In genomic region chr2:87077028-87077446, GRCh38 we compare ENCODE assay signal across 8 cellular contexts. TPM values are rescaled to one million over a fixed set of nuclear protein-coding genes. Genes with fewer than 3 reads are reported as not detected.
DNase-seq lines count a peak whose midpoint lies in the region; ATAC-seq and TF ChIP-seq lines count a peak whose summit lies in the region.
"Not testable (repeated sequence)": the region's sequence is repeated elsewhere in the genome, so short reads cannot be mapped to it uniquely, and the experiment has no call there.

No MANE protein-coding gene starts in this region.

- not testable (repeated sequence) for H2BK120ac ChIP-seq in mesenchymal stem cell (ENCODE audit: low read depth, low read length)

- H2AK5ac ChIP-seq in mesenchymal stem cell (ENCODE audit: low read length, severe bottlenecking) = not testable (repeated sequence)

- not testable (repeated sequence) for H3K14ac ChIP-seq in mesenchymal stem cell (ENCODE audit: low read length in 2 of 2)

- not testable (repeated sequence) for H3K36me3 ChIP-seq in adipocyte (ENCODE audit: control insufficient read depth, insufficient read depth, low read length, severe bottlenecking); mesenchymal stem cell (ENCODE audit: control insufficient read depth in 1 of 2, insufficient read depth in 2 of 2, low read depth in 1 of 2, low read length in 2 of 2); skeletal muscle satellite cell (ENCODE audit: insufficient read depth, low read length); aorta (ENCODE audit: control insufficient read depth in 1 of 2, insufficient read depth in 2 of 2, low read length in 1 of 2)

- H3K27me3 Mint-ChIP-seq in T-helper 2 cell treated with Interferon-gamma antibody and Interleukin-4, amounts not matched to agents 5 μg/mL and 100 μg/mL, for 36 hours (ENCODE audit: low read depth) = not testable (repeated sequence)

- not testable (repeated sequence) for H2BK15ac ChIP-seq in mesenchymal stem cell (ENCODE audit: low read depth, poor library complexity, severe bottlenecking)

- not testable (repeated sequence) for H3K9me3 ChIP-seq in adipocyte (ENCODE audit: control insufficient read depth, low read length); mesenchymal stem cell (ENCODE audit: control insufficient read depth, low read length); skeletal muscle satellite cell (replicated peaks; ENCODE audit: low read length); aorta (ENCODE audit: control insufficient read depth, low read length)

- peak overlapping the region; percentile 83 for H3K27ac ChIP-seq in mesenchymal stem cell (ENCODE audit: low read length, poor library complexity, severe bottlenecking)
- H3K27ac ChIP-seq in aorta (ENCODE audit: low read depth in 1 of 2, low read length in 2 of 2) = peak overlapping the region; percentile 67 to 92

- H4K8ac ChIP-seq in mesenchymal stem cell (ENCODE audit: low read length) = not testable (repeated sequence)

- peak overlapping the region; percentile 84 for H3K4me3 ChIP-seq in adipocyte (ENCODE audit: low read length)
- peak overlapping the region; percentile 61 for H3K4me3 ChIP-seq in fibroblast of mammary gland (ENCODE audit: control insufficient read depth, low read depth, low read length)
- H3K4me3 ChIP-seq in mesenchymal stem cell (ENCODE audit: insufficient read depth in 1 of 2, low read depth in 1 of 2, low read length in 2 of 2) = peak overlapping the region; percentile 18 to 82
- peak overlapping the region; percentile 76 for H3K4me3 ChIP-seq in skeletal muscle satellite cell (ENCODE audit: low read length)
- H3K4me3 ChIP-seq in aorta (ENCODE audit: low read length in 2 of 2) = peak overlapping the region; percentile 64 to 72

- not testable (repeated sequence) for H3K79me1 ChIP-seq in mesenchymal stem cell (replicated peaks; ENCODE audit: low read length, poor library complexity, severe bottlenecking)

- peak overlapping the region in 1 of 2 experiments; percentile 52 for H3K18ac ChIP-seq in mesenchymal stem cell (ENCODE audit: low read depth in 1 of 2, low read length in 2 of 2)

- H3K4me1 Mint-ChIP-seq in T-helper 2 cell treated with Interferon-gamma antibody and Interleukin-4, amounts not matched to agents 5 μg/mL and 100 μg/mL, for 36 hours (ENCODE audit: low read depth) = not testable (repeated sequence)

- H3K9me3 Mint-ChIP-seq in T-helper 2 cell treated with Interferon-gamma antibody and Interleukin-4, amounts not matched to agents 5 μg/mL and 100 μg/mL, for 36 hours = not testable (repeated sequence)

- not testable (repeated sequence) for H3K4me1 ChIP-seq in adipocyte (ENCODE audit: control insufficient read depth, insufficient read depth, low read length); mesenchymal stem cell (ENCODE audit: control insufficient read depth, insufficient read depth, low read depth, low read length); skeletal muscle satellite cell (ENCODE audit: control insufficient read depth, insufficient read depth, low read length); aorta (ENCODE audit: control insufficient read depth in 1 of 2, insufficient read depth in 2 of 2, low read length in 2 of 2)

- not testable (repeated sequence) for H3K23ac ChIP-seq in mesenchymal stem cell (ENCODE audit: low read length in 2 of 2)

- peak overlapping the region; percentile 95 for H3K27ac Mint-ChIP-seq in T-helper 2 cell treated with Interferon-gamma antibody and Interleukin-4, amounts not matched to agents 5 μg/mL and 100 μg/mL, for 36 hours

- H2BK5ac ChIP-seq in mesenchymal stem cell (ENCODE audit: low read depth, low read length, poor library complexity, severe bottlenecking) = peak overlapping the region; percentile 39

- H3K4ac ChIP-seq in mesenchymal stem cell (ENCODE audit: low read depth in 1 of 2, low read length in 2 of 2) = peak overlapping the region in 1 of 2 experiments; percentile 61

- not testable (repeated sequence) for H2BK12ac ChIP-seq in mesenchymal stem cell (ENCODE audit: low read length in 2 of 2)

- intact Hi-C loops in aorta (cut with DNase I) = not testable (repeated sequence)

- not testable (repeated sequence) for H4K91ac ChIP-seq in mesenchymal stem cell (ENCODE audit: low read length)

- DNase-seq in T-helper 2 cell treated with Interferon-gamma antibody and Interleukin-4, amounts not matched to agents 5 μg/mL and 100 μg/mL, for 36 hours (ENCODE audit: low spot score); adipocyte (ENCODE audit: low read depth); fibroblast of mammary gland (ENCODE audit: low read depth); mesenchymal stem cell: not testable (repeated sequence)
- peak; percentile 62 to 81 for DNase-seq in aorta

- TF ChIP-seq CTCF in fibroblast of mammary gland (conservative IDR thresholded peaks at IDR 0.05; ENCODE audit: control insufficient read depth, insufficient read depth, low read depth, low read length) = not testable (repeated sequence)

- H3K36me3 Mint-ChIP-seq in T-helper 2 cell treated with Interferon-gamma antibody and Interleukin-4, amounts not matched to agents 5 μg/mL and 100 μg/mL, for 36 hours (ENCODE audit: low read depth) = not testable (repeated sequence)

- peak; percentile 9 for ATAC-seq in GM18907 (IDR thresholded peaks at IDR 0.05; ENCODE audit: unreplicated experiment)
- peak; percentile 18 for ATAC-seq in HG03432 (IDR thresholded peaks at IDR 0.05; ENCODE audit: unreplicated experiment)
- peak; percentile 76 for ATAC-seq in aorta (ENCODE audit: low FRiP score)

- 0% methylated on average over 1 of the region's 34 CpGs for WGBS in mesenchymal stem cell
- 1 to 2% methylated on average over 9 of the region's 34 CpGs for WGBS in aorta, 2 donors

- H3K9ac ChIP-seq in adipocyte (ENCODE audit: low read length) = peak overlapping the region; percentile 75
- H3K9ac ChIP-seq in mesenchymal stem cell (ENCODE audit: low read length) = peak overlapping the region; percentile 88
- peak overlapping the region; percentile 83 for H3K9ac ChIP-seq in skeletal muscle satellite cell (ENCODE audit: low read depth, low read length)

- peak overlapping the region; percentile 26 for H3K4me2 ChIP-seq in mesenchymal stem cell (ENCODE audit: low read length, poor library complexity, severe bottlenecking)
- H3K4me2 ChIP-seq in skeletal muscle satellite cell (ENCODE audit: low read length) = peak overlapping the region; percentile 86

- H2AFZ ChIP-seq in mesenchymal stem cell (ENCODE audit: low read depth, low read length) = peak overlapping the region; percentile 27

- H3K4me3 Mint-ChIP-seq in T-helper 2 cell treated with Interferon-gamma antibody and Interleukin-4, amounts not matched to agents 5 μg/mL and 100 μg/mL, for 36 hours = peak overlapping the region; percentile 93

- not testable (repeated sequence) for H3K27me3 ChIP-seq in adipocyte (replicated peaks; ENCODE audit: control insufficient read depth, insufficient read depth, low read length); mesenchymal stem cell (ENCODE audit: control insufficient read depth in 1 of 2, insufficient read depth in 1 of 2, low read length in 2 of 2); skeletal muscle satellite cell (ENCODE audit: control insufficient read depth, insufficient read depth, low read length); aorta (ENCODE audit: control insufficient read depth in 1 of 2, insufficient read depth in 2 of 2, low read length in 1 of 2)

RNA-seq across cellular contexts. Expression of gene PLGLB1, which starts 55.4 kb away (rescaled TPM):
- 0.36 TPM for polyA plus RNA-seq in mesenchymal stem cell (2013, experiment 1 of 2)
- polyA plus RNA-seq in mesenchymal stem cell (2013, experiment 2 of 2) = 0.07 TPM
- total RNA-seq in skeletal muscle satellite cell (2012; rRNA removed) = 0.44 and 0.51 TPM in 2 replicates
- total RNA-seq in aorta = 1 to 10 TPM; 2.0 to 9.0 TPM
- 1 to 10 TPM; 2.3 to 8.2 TPM for polyA plus RNA-seq in aorta

Comparison
In these comparisons a context has a peak if more than half of its experiments do, and no peak if none do; other contexts are left out.
1. ATAC-seq: peak in every context shown above with its lines; median percentile 76 in aorta; 18 in HG03432; 9 in GM18907.